ENCODE assay signal across 24 cellular contexts in the genomic region with DNA sequence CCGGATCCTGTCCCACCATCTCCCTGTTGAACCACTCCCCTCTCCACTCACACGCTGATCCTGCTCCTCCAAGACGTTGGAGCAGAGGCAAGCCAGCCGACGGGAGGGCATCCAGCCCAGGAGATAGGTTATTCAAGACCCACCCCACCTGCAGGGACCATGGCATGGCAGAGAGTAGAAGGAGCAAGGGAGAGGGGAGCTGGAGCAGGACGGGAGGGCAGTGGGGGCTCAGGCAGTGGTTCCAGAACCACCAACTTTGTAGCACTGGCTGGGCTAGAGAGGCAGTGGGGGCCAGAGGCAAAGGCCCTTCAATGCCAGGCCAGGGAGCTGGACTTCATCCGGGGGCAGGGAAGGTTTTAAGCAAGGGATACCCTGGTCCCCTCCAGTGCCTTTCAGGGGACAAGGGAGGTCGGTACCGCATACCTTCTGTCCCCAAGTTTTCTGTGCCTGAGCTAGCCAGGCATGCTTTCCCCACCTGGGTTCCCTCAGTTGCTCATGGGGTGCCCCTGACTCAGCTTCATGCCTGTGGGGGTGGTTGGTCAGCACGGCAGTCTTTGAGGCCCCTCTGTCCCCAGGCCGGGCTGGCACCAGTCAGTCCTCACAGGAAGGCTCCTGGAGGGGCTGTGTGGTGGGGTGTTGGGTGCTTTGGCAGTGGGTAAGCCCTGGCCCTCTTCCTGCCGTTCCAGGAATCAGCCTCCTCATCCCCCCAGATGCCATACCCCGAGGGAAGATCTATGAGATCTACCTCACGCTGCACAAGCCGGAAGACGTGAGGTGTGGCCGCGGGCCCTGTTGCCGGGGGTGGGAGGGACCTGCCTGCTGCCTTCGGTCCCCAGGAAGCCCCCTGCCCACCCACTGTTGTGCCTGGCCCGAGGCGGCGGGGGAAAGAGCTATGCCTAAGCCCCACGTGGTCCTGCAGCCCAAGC. TPM values are rescaled to one million over a fixed set of nuclear protein-coding genes. Genes with fewer than 3 reads are reported as not detected.
"Had no signal": no experiment of that assay in that cellular context is flagged by ENCODE, and none has a peak within 500 bp of the region (broad histone marks: within the 10 kb centered on the region; RNA-seq: fewer than 3 reads in every experiment).

No MANE protein-coding gene starts in this region.

- DNase-seq: activated CD4-positive, alpha-beta T cell treated with anti-CD3 and anti-CD28 coated beads, Interleukin-2, amount 10 ng/mL, durations not matched to agents 24 days and 14 days; activated CD4-positive, alpha-beta T cell treated with anti-CD3 and anti-CD28 coated beads, Interleukin-2, amount 50 U/mL, for 4 hours; activated effector memory CD4-positive, alpha-beta T cell treated with anti-CD3 and anti-CD28 coated beads, Interleukin-2, amount 50 U/mL, for 16 hours; activated naive CD4-positive, alpha-beta T cell treated with Interleukin-2 at 50 U/mL for 16 hours; activated T-cell treated with anti-CD3 and anti-CD28 coated beads, Interleukin-2, amount 50 U/mL, for 1 hour; adrenal gland; anterior cingulate cortex; caudate nucleus; Karpas-422; MG63; NCI-H1048; NCI-H1105 treated with DMSO at 0.1 percent for 48 hours; NCI-H1436; NCI-H1694; NCI-H2029; NCI-H2171; NCI-H510A; NCI-H526; NCI-H748 treated with DMSO at 0.1 percent for 48 hours; NK-92 treated with Interleukin-12 subunit alpha and Interleukin-12 subunit beta, amount 100 ng/mL, for 24 hours; PC-3; Peyer's patch had no signal

- H3K4me1 ChIP-seq: adrenal gland, Peyer's patch had no signal

- H3K4me3 ChIP-seq: adrenal gland, MG63, Peyer's patch had no signal

- H3K36me3 ChIP-seq: adrenal gland, MG63, Peyer's patch had no signal

- ATAC-seq: activated T-helper 17 cell treated with anti-CD3 and anti-CD28 coated beads, Interleukin-2, amount 50 U/mL, for 72 hours; PC-3 had no signal

- H3K27ac ChIP-seq: adrenal gland, Peyer's patch had no signal

- H3K9me3 ChIP-seq: adrenal gland, MG63, Peyer's patch had no signal

- H3K27me3 ChIP-seq: Peyer's patch had no signal

RNA-seq across cellular contexts. Expression of a gene that starts 22.4 kb away (rescaled TPM):
- total RNA-seq: activated CD8-positive, alpha-beta T cell treated with anti-CD3 and anti-CD28 coated beads for 36 hours; PC-3 had no signal
